ENCODE assay signal across 8 cellular contexts in the genomic region with DNA sequence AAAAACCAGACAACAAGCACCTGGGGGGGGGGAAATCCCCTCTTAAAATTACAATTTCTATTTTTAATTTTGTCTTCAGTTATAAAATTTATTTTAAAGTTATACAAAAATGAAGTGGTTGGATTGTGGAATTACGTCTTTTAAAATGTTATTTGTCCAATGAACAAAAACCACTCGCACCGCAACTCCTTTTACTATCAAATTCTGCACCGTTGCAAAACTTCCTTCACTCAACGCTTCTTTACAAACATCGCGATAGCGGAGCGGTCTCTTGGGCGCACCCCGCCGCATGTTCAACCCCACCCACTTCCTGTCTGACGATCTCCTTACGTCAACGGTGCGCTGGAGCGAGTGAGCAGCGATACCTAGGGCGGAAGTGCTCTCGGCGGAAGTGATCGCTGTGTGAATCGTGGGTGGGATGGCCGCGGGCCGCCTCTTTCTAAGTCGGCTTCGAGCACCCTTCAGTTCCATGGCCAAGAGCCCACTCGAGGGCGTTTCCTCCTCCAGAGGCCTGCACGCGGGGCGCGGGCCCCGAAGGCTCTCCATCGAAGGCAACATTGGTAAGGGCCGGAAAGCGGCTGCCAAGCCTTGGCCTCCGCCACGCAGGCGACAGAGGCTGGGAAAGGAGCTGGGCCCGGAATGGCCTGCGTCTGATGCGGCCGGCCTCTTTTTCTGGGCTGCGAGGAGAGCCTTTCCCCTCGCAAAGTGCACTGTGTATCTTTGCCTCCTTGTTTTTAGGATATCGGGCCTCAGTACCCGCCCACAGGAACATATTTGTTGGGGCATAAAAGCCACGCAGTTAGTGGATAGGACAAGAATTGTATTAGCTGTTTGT. TPM values are rescaled to one million over a fixed set of nuclear protein-coding genes. Genes with fewer than 3 reads are reported as not detected.
A peak's percentile ranks its signal among the peaks of the same experiment; 100 is the strongest.
DNase-seq lines count a peak whose midpoint lies in the region; ATAC-seq and TF ChIP-seq lines count a peak whose summit lies in the region.

DGUOK (plus strand) TSS at position 388 of the 835 bp plus-strand sequence; CDS start at position 419, 31 bp downstream.

- TF ChIP-seq CTCF in upper lobe of right lung (IDR thresholded peaks at IDR 0.05), result no peak

- H3K4me3 Mint-ChIP-seq in T-helper 17 cell, result peak within 1 kb of the TSS; percentile 91

- TF ChIP-seq POLR2A in GM15510 (IDR thresholded peaks at IDR 0.05; ENCODE audit: borderline replicate concordance, extremely low read depth, insufficient read length), result peak; percentile 89

- H3K27ac Mint-ChIP-seq in T-helper 17 cell, result peak within 1 kb of the TSS; percentile 97

- intact Hi-C loops in left cardiac atrium (cut with DNase I), result loop anchor here in 1 of 2 donors (5.0 kb wide), 1 partner anchor 221 kb away; the partner anchor contains the start of gene BOLA3
- intact Hi-C loops in posterior vena cava (cut with DNase I), result no loop called here
- intact Hi-C loops in upper lobe of right lung (cut with DNase I), result no loop called here

- H3K36me3 Mint-ChIP-seq in T-helper 17 cell (ENCODE audit: low read depth), result peaks cover 12% of the 10 kb centered on the region

- peak within 1 kb of the TSS; percentile 74 for H3K4me3 ChIP-seq in upper lobe of right lung

- DNase-seq in NCI-H1694 treated with DMSO at 0.1 percent for 48 hours (lab: John Stamatoyannopoulos, UW) (peak; percentile 96), T-helper 17 cell (peak; percentile 85 to 92 (median 90)), amygdala (lab: John Stamatoyannopoulos, UW) (peak; percentile 51 to 98 (median 92)), left cardiac atrium (peak; percentile 99), posterior vena cava (ENCODE audit: low spot score) (peak; percentile 99), upper lobe of right lung (peak; percentile 98)

- peak; percentile 100 for ATAC-seq in HG02885 (IDR thresholded peaks at IDR 0.05; ENCODE audit: poor library complexity, unreplicated experiment)
- peak; percentile 99 for ATAC-seq in T-helper 17 cell
- ATAC-seq in left cardiac atrium, result peak; percentile 100
- peak; percentile 100 for ATAC-seq in upper lobe of right lung

- H3K4me1 Mint-ChIP-seq in T-helper 17 cell, result peaks cover 36% of the 10 kb centered on the region

- peak within 1 kb of the TSS; percentile 96 for H3K27ac ChIP-seq in upper lobe of right lung

- no peaks in the 10 kb centered on the region for H3K9me3 ChIP-seq in T-helper 17 cell (ENCODE audit: control insufficient read depth, low read length, poor library complexity, severe bottlenecking)
- no peaks in the 10 kb centered on the region for H3K9me3 ChIP-seq in upper lobe of right lung

- no peaks in the 10 kb centered on the region for H3K36me3 ChIP-seq in upper lobe of right lung

- H3K27me3 Mint-ChIP-seq in T-helper 17 cell, result no peaks in the 10 kb centered on the region

- H3K4me1 ChIP-seq in upper lobe of right lung, result peaks cover 21% of the 10 kb centered on the region

- H3K27me3 ChIP-seq in upper lobe of right lung, result no peaks in the 10 kb centered on the region

RNA-seq across cellular contexts. Expression of gene DGUOK, which starts in this region (rescaled TPM):
- 10 to 100 TPM; 34.2 to 39.7 TPM for total RNA-seq in T-helper 17 cell
- 10 to 100 TPM; 25.2 to 33.7 TPM for total RNA-seq in left cardiac atrium
- total RNA-seq in posterior vena cava, result 10 to 100 TPM; 36.1 to 41.9 TPM
- total RNA-seq in upper lobe of right lung, result 34.4 TPM

Comparison
In these comparisons a context has a peak if more than half of its experiments do, and no peak if none do; other contexts are left out.
1. Peak in every context shown above with its lines: DNase-seq, ATAC-seq, H3K4me3 ChIP-seq and H3K27ac ChIP-seq.